32 cellular contexts compared by ENCODE assay signal in the genomic region with DNA sequence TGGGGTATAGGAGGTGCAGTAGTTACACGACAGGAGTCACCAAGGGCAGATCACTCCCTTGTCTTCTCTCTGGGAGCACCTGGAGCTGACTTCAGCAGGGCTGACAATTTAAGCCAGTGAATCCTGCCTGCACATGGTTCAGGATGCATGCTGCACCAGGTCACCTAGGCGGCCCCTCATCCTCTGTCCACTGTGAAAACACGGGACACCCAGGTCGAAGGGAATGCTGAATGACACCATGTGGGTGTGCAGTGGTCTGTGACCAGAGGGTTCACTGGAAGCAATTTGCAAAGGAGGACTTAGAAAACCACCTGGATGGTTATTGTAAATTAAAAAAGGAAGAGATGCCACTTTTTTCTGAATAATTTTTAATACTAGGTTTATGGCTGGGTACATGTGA.
"Had no signal": no experiment of that assay in that cellular context is flagged by ENCODE, and none has a peak within 500 bp of the region (broad histone marks: within the 10 kb centered on the region; RNA-seq: fewer than 3 reads in every experiment).

No MANE protein-coding gene starts in this region.

- H3K27ac Mint-ChIP-seq: activated CD4-positive, alpha-beta memory T cell treated with anti-CD3 and anti-CD28 coated beads for 36 hours; activated CD4-positive, alpha-beta T cell treated with anti-CD3 and anti-CD28 coated beads for 36 hours; activated CD4-positive, alpha-beta T cell treated with anti-CD3 and anti-CD28 coated beads, Interleukin-2, amount 10 ng/mL, durations not matched to agents 24 days and 14 days; activated naive CD4-positive, alpha-beta T cell treated with anti-CD3 and anti-CD28 coated beads, Interleukin-2, amount 10 ng/mL, durations not matched to agents 7 days and 5 days; activated naive CD4-positive, alpha-beta T cell treated with anti-CD3 and anti-CD28 coated beads, Interleukin-2, amount 50 U/mL, for 72 hours; activated naive CD8-positive, alpha-beta T cell treated with anti-CD3 and anti-CD28 coated beads, Interleukin-2, amount 10 ng/mL, durations not matched to agents 7 days and 5 days; activated T-cell treated with anti-CD3 and anti-CD28 coated beads, Interleukin-2, amount 50 U/mL, for 24 hours; activated T-cell treated with anti-CD3 and anti-CD28 coated beads, Interleukin-2, amount 50 U/mL, for 72 hours; endodermal cell; T-helper 17 cell; T-helper 2 cell treated with Interferon-gamma antibody and Interleukin-4, amounts not matched to agents 5 μg/mL and 100 μg/mL, for 36 hours had no signal

- H3K36me3 Mint-ChIP-seq: activated CD4-positive, alpha-beta memory T cell treated with anti-CD3 and anti-CD28 coated beads for 36 hours; activated naive CD4-positive, alpha-beta T cell treated with anti-CD3 and anti-CD28 coated beads, Interleukin-2, amount 10 ng/mL, durations not matched to agents 7 days and 5 days; activated naive CD4-positive, alpha-beta T cell treated with anti-CD3 and anti-CD28 coated beads, Interleukin-2, amount 50 U/mL, for 72 hours; activated naive CD8-positive, alpha-beta T cell treated with anti-CD3 and anti-CD28 coated beads, Interleukin-2, amount 10 ng/mL, durations not matched to agents 7 days and 5 days; brain had no signal

- DNase-seq: activated CD4-positive, alpha-beta memory T cell treated with anti-CD3 and anti-CD28 coated beads for 36 hours; activated CD4-positive, alpha-beta T cell treated with anti-CD3 and anti-CD28 coated beads for 36 hours; activated CD4-positive, alpha-beta T cell treated with anti-CD3 and anti-CD28 coated beads, Interleukin-2, amount 10 ng/mL, durations not matched to agents 24 days and 14 days; activated CD4-positive, CD25-positive, alpha-beta regulatory T cell; activated CD4-positive, CD25-positive, alpha-beta regulatory T cell treated with anti-CD3 and anti-CD28 coated beads, Interleukin-2, amount 50 U/mL, for 72 hours; activated CD8-positive, alpha-beta memory T cell treated with anti-CD3 and anti-CD28 coated beads, Interleukin-2, amount 50 U/mL, for 48 hours; activated gamma-delta T cell; activated naive CD4-positive, alpha-beta T cell; activated naive CD4-positive, alpha-beta T cell treated with anti-CD3 and anti-CD28 coated beads, Interleukin-2, amount 10 ng/mL, durations not matched to agents 7 days and 5 days; activated naive CD8-positive, alpha-beta T cell treated with anti-CD3 and anti-CD28 coated beads, Interleukin-2, amount 10 ng/mL, durations not matched to agents 7 days and 5 days; activated T-cell treated with anti-CD3 and anti-CD28 coated beads for 4 hours; activated T-cell treated with anti-CD3 and anti-CD28 coated beads, Interleukin-2, amount 50 U/mL, for 24 hours; activated T-cell treated with anti-CD3 and anti-CD28 coated beads, Interleukin-2, amount 50 U/mL, for 72 hours; central memory CD4-positive, alpha-beta T cell; cerebellar nuclear complex; dorsolateral prefrontal cortex; effector memory CD4-positive, alpha-beta T cell; endodermal cell; foreskin fibroblast; T-helper 1 cell; T-helper 17 cell; T1000 had no signal

- H3K27me3 Mint-ChIP-seq: brain; dendritic cell treated with granulocyte-macrophage colony-stimulating factor and Interleukin-4, amounts not matched to agents 40 ng/mL and 50 ng/mL, for 4 days had no signal

- H3K27ac ChIP-seq: ascending aorta, breast epithelium, cardiac muscle cell, coronary artery, heart left ventricle had no signal

- H3K4me3 ChIP-seq: ascending aorta, breast epithelium, cardiac muscle cell, coronary artery, dorsolateral prefrontal cortex, heart left ventricle had no signal

- FAIRE-seq: frontal cortex had no signal

- H3K9me3 ChIP-seq: ascending aorta, breast epithelium, heart left ventricle had no signal

- H3K4me1 Mint-ChIP-seq: activated CD4-positive, alpha-beta T cell treated with anti-CD3 and anti-CD28 coated beads for 36 hours; activated CD4-positive, alpha-beta T cell treated with anti-CD3 and anti-CD28 coated beads, Interleukin-2, amount 10 ng/mL, durations not matched to agents 24 days and 14 days; activated naive CD4-positive, alpha-beta T cell treated with anti-CD3 and anti-CD28 coated beads, Interleukin-2, amount 10 ng/mL, durations not matched to agents 7 days and 5 days; activated naive CD8-positive, alpha-beta T cell treated with anti-CD3 and anti-CD28 coated beads, Interleukin-2, amount 10 ng/mL, durations not matched to agents 7 days and 5 days; brain; endodermal cell had no signal

- H3K27me3 ChIP-seq: ascending aorta, breast epithelium, cardiac muscle cell, dorsolateral prefrontal cortex, heart left ventricle had no signal

- H3K36me3 ChIP-seq: ascending aorta, breast epithelium, cardiac muscle cell, heart left ventricle had no signal

- H3K9me3 Mint-ChIP-seq: activated CD4-positive, alpha-beta memory T cell treated with anti-CD3 and anti-CD28 coated beads for 36 hours; activated CD4-positive, alpha-beta T cell treated with anti-CD3 and anti-CD28 coated beads, Interleukin-2, amount 10 ng/mL, durations not matched to agents 24 days and 14 days; activated naive CD4-positive, alpha-beta T cell treated with anti-CD3 and anti-CD28 coated beads, Interleukin-2, amount 10 ng/mL, durations not matched to agents 7 days and 5 days; activated naive CD4-positive, alpha-beta T cell treated with anti-CD3 and anti-CD28 coated beads, Interleukin-2, amount 50 U/mL, for 72 hours; activated naive CD8-positive, alpha-beta T cell treated with anti-CD3 and anti-CD28 coated beads, Interleukin-2, amount 10 ng/mL, durations not matched to agents 7 days and 5 days; activated T-cell treated with anti-CD3 and anti-CD28 coated beads, Interleukin-2, amount 50 U/mL, for 24 hours; activated T-cell treated with anti-CD3 and anti-CD28 coated beads, Interleukin-2, amount 50 U/mL, for 72 hours; brain; dendritic cell treated with granulocyte-macrophage colony-stimulating factor and Interleukin-4, amounts not matched to agents 40 ng/mL and 50 ng/mL, for 4 days; endodermal cell; T-helper 2 cell treated with Interferon-gamma antibody and Interleukin-4, amounts not matched to agents 5 μg/mL and 100 μg/mL, for 36 hours had no signal

- H3K4me3 Mint-ChIP-seq: activated CD4-positive, alpha-beta memory T cell treated with anti-CD3 and anti-CD28 coated beads for 36 hours; activated CD4-positive, alpha-beta T cell treated with anti-CD3 and anti-CD28 coated beads for 36 hours; activated CD4-positive, alpha-beta T cell treated with anti-CD3 and anti-CD28 coated beads, Interleukin-2, amount 10 ng/mL, durations not matched to agents 24 days and 14 days; activated naive CD4-positive, alpha-beta T cell treated with anti-CD3 and anti-CD28 coated beads, Interleukin-2, amount 10 ng/mL, durations not matched to agents 7 days and 5 days; activated naive CD8-positive, alpha-beta T cell treated with anti-CD3 and anti-CD28 coated beads, Interleukin-2, amount 10 ng/mL, durations not matched to agents 7 days and 5 days; activated T-cell treated with anti-CD3 and anti-CD28 coated beads, Interleukin-2, amount 50 U/mL, for 24 hours; activated T-cell treated with anti-CD3 and anti-CD28 coated beads, Interleukin-2, amount 50 U/mL, for 72 hours; dendritic cell treated with granulocyte-macrophage colony-stimulating factor and Interleukin-4, amounts not matched to agents 40 ng/mL and 50 ng/mL, for 4 days; endodermal cell; T-helper 17 cell; T-helper 2 cell treated with Interferon-gamma antibody and Interleukin-4, amounts not matched to agents 5 μg/mL and 100 μg/mL, for 36 hours had no signal

- H3K4me1 ChIP-seq: breast epithelium had no signal
